In the genomic region with DNA sequence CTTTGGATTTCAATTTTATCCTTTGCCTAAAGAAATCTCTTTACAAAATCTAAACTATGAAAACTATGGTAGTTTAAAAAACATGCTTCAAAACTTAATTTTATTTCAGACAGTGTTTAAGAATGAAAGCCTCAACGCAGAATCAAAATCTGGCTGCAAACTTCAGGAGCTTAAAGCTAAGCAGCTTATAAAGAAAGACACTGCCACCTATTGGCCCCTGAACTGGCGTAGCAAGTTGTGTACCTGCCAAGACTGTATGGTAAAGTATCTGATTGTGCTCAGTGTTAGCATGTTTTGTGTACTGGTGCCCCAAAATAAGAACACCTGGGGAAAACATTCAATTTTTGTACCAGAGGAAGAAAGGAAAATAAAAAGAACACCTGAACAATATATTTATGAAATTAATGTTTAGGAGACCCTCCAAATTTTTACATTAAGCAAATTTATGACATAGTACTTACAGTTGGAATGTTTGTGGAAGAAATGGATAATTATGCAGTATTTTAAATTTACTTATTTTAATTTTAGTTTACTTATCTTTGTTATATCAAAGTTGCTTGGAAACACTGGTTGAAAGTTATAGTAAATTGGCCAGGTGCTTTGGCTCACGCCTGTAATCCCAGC, we compare ENCODE assay signal across 8 cellular contexts. TPM values are rescaled to one million over a fixed set of nuclear protein-coding genes. Genes with fewer than 3 reads are reported as not detected.
DNase-seq lines count a peak whose midpoint lies in the region; ATAC-seq, FAIRE-seq and TF ChIP-seq lines count a peak whose summit lies in the region.

No MANE protein-coding gene starts in this region.

- H3K36me3 ChIP-seq in keratinocyte (ENCODE audit: control insufficient read depth in 2 of 2, extremely low read depth in 1 of 2, insufficient read depth in 2 of 2, low read length in 2 of 2): peaks cover 3 to 25% of the 10 kb centered on the region in 2 experiments

- TF ChIP-seq POLR2A in GM12892 (IDR thresholded peaks at IDR 0.05; ENCODE audit: low read depth, low read length): no peak

- H3K9me1 ChIP-seq in keratinocyte (ENCODE audit: control insufficient read depth, extremely low read depth, insufficient read depth, low read length): no peaks in the 10 kb centered on the region

- no peak overlapping the region for H3K4me3 ChIP-seq in keratinocyte (ENCODE audit: control insufficient read depth in 2 of 3, extremely low read depth in 1 of 3, insufficient read depth in 2 of 3, low read depth in 1 of 3, low read length in 3 of 3)

- H3K9me3 ChIP-seq in keratinocyte (ENCODE audit: control insufficient read depth, low read depth, low read length): no peaks in the 10 kb centered on the region

- H2AFZ ChIP-seq in keratinocyte (ENCODE audit: control insufficient read depth, low read length): no peak overlapping the region

- H3K9ac ChIP-seq in keratinocyte (ENCODE audit: control insufficient read depth, extremely low read depth, insufficient read depth, low read length): no peak overlapping the region

- peak; percentile 65 for FAIRE-seq in GM12892 (lab: Jason Lieb, UNC)
- peak; percentile 69 for FAIRE-seq in keratinocyte (lab: Jason Lieb, UNC)

- H3K4me1 ChIP-seq in keratinocyte (ENCODE audit: control insufficient read depth, extremely low read depth, insufficient read depth, low read length): no peaks in the 10 kb centered on the region

- DNase-seq in AML-193 (lab: John Stamatoyannopoulos, UW) (peak; percentile 55 to 71), GM12892 (ENCODE audit: insufficient read length) (no peak), HuH-7 (ENCODE audit: low spot score) (peak; percentile 58), OCI-M1 (lab: John Stamatoyannopoulos, UW) (peak; percentile 62), amniotic stem cell (lab: John Stamatoyannopoulos, UW) (peak; percentile 31), keratinocyte (ENCODE audit: low read depth, low spot score) (peak; percentile 26), superior temporal gyrus (ENCODE audit: extremely low spot score) (peak; percentile 59)

- no peaks in the 10 kb centered on the region for H4K20me1 ChIP-seq in keratinocyte (ENCODE audit: control insufficient read depth, extremely low read depth, insufficient read depth, low read length)

- no peak overlapping the region for H3K27ac ChIP-seq in keratinocyte (ENCODE audit: control insufficient read depth, insufficient read depth, low read length)

- TF ChIP-seq CTCF in keratinocyte (optimal IDR thresholded peaks at IDR 0.05 in 1 of 3, IDR thresholded peaks at IDR 0.05 in 1 of 3, conservative IDR thresholded peaks at IDR 0.05 in 1 of 3; ENCODE audit: extremely low read depth in 1 of 3, insufficient read depth in 2 of 3, low read length in 3 of 3): peak; percentile 66 to 77 (median 67)

- H3K79me2 ChIP-seq in keratinocyte (ENCODE audit: control insufficient read depth, insufficient read depth, low read length): no peaks in the 10 kb centered on the region

- dilution Hi-C loops in keratinocyte (cut with MboI; ENCODE audit: extremely low pct_ligation_motif_present, low sequenced_read_pairs): no loop called here

- H3K4me2 ChIP-seq in keratinocyte (ENCODE audit: control insufficient read depth, extremely low read depth, insufficient read depth, low read depth, low read length): no peak overlapping the region

- no peaks in the 10 kb centered on the region for H3K27me3 ChIP-seq in keratinocyte (ENCODE audit: control insufficient read depth, extremely low read depth, insufficient read depth, low read length)

- no peak for ATAC-seq in HG02884 (IDR thresholded peaks at IDR 0.05; ENCODE audit: unreplicated experiment)

RNA-seq across cellular contexts. Expression of a gene that starts 12.2 kb away (rescaled TPM):
- 34.7 TPM for polyA plus RNA-seq in GM12892 (2012; ENCODE audit: missing spikeins)
- polyA plus RNA-seq in keratinocyte: 10.2 to 17.2 TPM (median 15.4 TPM) in 3 replicates
- 10.6 TPM for polyA plus RNA-seq in keratinocyte (2011; ENCODE audit: low read depth)
- polyA plus RNA-seq in keratinocyte (2011; cell fraction: cytosol; rRNA removed): 8.2 and 13.9 TPM in 2 replicates
- polyA plus RNA-seq in keratinocyte (2011; cell fraction: nucleus; rRNA removed): 9.0 and 9.6 TPM in 2 replicates
- 7.9 and 11.6 TPM in 2 replicates for polyA plus RNA-seq in keratinocyte (2012; ENCODE audit: low replicate concordance)
- 5.6 to 12.7 TPM (median 8.1 TPM) in 3 replicates for polyA minus RNA-seq in keratinocyte
- 7.7 TPM for polyA minus RNA-seq in keratinocyte (2011; cell fraction: cytosol; rRNA and poly(A)+ RNA removed)
- polyA minus RNA-seq in keratinocyte (2011; cell fraction: nucleus; rRNA and poly(A)+ RNA removed): 5.3 and 7.7 TPM in 2 replicates

RNA-seq across cellular contexts. Expression of a gene that starts 12.3 kb away (rescaled TPM):
- 14.9 TPM for polyA plus RNA-seq in GM12892 (2012; ENCODE audit: missing spikeins)
- 6.9 to 12.6 TPM (median 9.3 TPM) in 3 replicates for polyA plus RNA-seq in keratinocyte
- 9.4 TPM for polyA plus RNA-seq in keratinocyte (2011; ENCODE audit: low read depth)
- 8.6 and 12.1 TPM in 2 replicates for polyA plus RNA-seq in keratinocyte (2011; cell fraction: cytosol; rRNA removed)
- polyA plus RNA-seq in keratinocyte (2011; cell fraction: nucleus; rRNA removed): 3.1 and 4.2 TPM in 2 replicates
- 8.7 and 9.1 TPM in 2 replicates for polyA plus RNA-seq in keratinocyte (2012; ENCODE audit: low replicate concordance)
- polyA minus RNA-seq in keratinocyte: 0.46 to 3.2 TPM (median 2.8 TPM) in 3 replicates
- 3.5 TPM for polyA minus RNA-seq in keratinocyte (2011; cell fraction: cytosol; rRNA and poly(A)+ RNA removed)
- 1.2 and 1.3 TPM in 2 replicates for polyA minus RNA-seq in keratinocyte (2011; cell fraction: nucleus; rRNA and poly(A)+ RNA removed)

RNA-seq across cellular contexts. Expression of a gene that starts 34.1 kb away (rescaled TPM):
- polyA plus RNA-seq in GM12892 (2012; ENCODE audit: missing spikeins): 19.0 TPM
- 15.3 to 24.6 TPM (median 23.2 TPM) in 3 replicates for polyA plus RNA-seq in keratinocyte
- polyA plus RNA-seq in keratinocyte (2011; ENCODE audit: low read depth): 3.0 TPM
- polyA plus RNA-seq in keratinocyte (2011; cell fraction: cytosol; rRNA removed): 12.0 and 22.4 TPM in 2 replicates
- polyA plus RNA-seq in keratinocyte (2011; cell fraction: nucleus; rRNA removed): 10.2 and 12.0 TPM in 2 replicates
- polyA plus RNA-seq in keratinocyte (2012; ENCODE audit: low replicate concordance): 22.2 and 30.8 TPM in 2 replicates
- 6.0 to 8.8 TPM (median 7.6 TPM) in 3 replicates for polyA minus RNA-seq in keratinocyte
- polyA minus RNA-seq in keratinocyte (2011; cell fraction: cytosol; rRNA and poly(A)+ RNA removed): 9.6 TPM
- 1.6 and 4.3 TPM in 2 replicates for polyA minus RNA-seq in keratinocyte (2011; cell fraction: nucleus; rRNA and poly(A)+ RNA removed)

RNA-seq across cellular contexts. Expression of a gene that starts 34.5 kb away (rescaled TPM):
- polyA plus RNA-seq in GM12892 (2012; ENCODE audit: missing spikeins): 21.8 TPM
- 13.7 to 17.8 TPM (median 17.2 TPM) in 3 replicates for polyA plus RNA-seq in keratinocyte
- 15.1 TPM for polyA plus RNA-seq in keratinocyte (2011; ENCODE audit: low read depth)
- polyA plus RNA-seq in keratinocyte (2011; cell fraction: cytosol; rRNA removed): 17.1 and 23.9 TPM in 2 replicates
- 29.9 and 30.7 TPM in 2 replicates for polyA plus RNA-seq in keratinocyte (2011; cell fraction: nucleus; rRNA removed)
- 9.2 and 21.4 TPM in 2 replicates for polyA plus RNA-seq in keratinocyte (2012; ENCODE audit: low replicate concordance)
- polyA minus RNA-seq in keratinocyte: 1.7 to 9.0 TPM (median 8.9 TPM) in 3 replicates
- 11.7 TPM for polyA minus RNA-seq in keratinocyte (2011; cell fraction: cytosol; rRNA and poly(A)+ RNA removed)
- polyA minus RNA-seq in keratinocyte (2011; cell fraction: nucleus; rRNA and poly(A)+ RNA removed): 7.0 and 11.4 TPM in 2 replicates
